Comparison of ENCODE assay signal across 9 cellular contexts in genomic region chr1:168760781-168761180, GRCh38. TPM values are rescaled to one million over a fixed set of nuclear protein-coding genes. Genes with fewer than 3 reads are reported as not detected.
"Had no signal": no experiment of that assay in that cellular context is flagged by ENCODE, and none has a peak within 500 bp of the region (broad histone marks: within the 10 kb centered on the region; RNA-seq: fewer than 3 reads in every experiment).

No MANE protein-coding gene starts in this region.

- H3K4me3 ChIP-seq: K562 had no signal

- DNase-seq: IMR-90, KBM-7, KG1 had no signal

- ATAC-seq: HepG2, K562 had no signal

- H3K27ac ChIP-seq: HL-60, KMS-11 had no signal

RNA-seq across cellular contexts. Expression of gene DPT, which starts 31.8 kb away (rescaled TPM):
- total RNA-seq: HepG2, HT-29, HT1080, IMR-90, K562 had no signal
